31 cellular contexts compared by ENCODE assay signal in genomic region chr11:64994318-64994717, GRCh38. TPM values are rescaled to one million over a fixed set of nuclear protein-coding genes. Genes with fewer than 3 reads are reported as not detected.
"Had no signal": no experiment of that assay in that cellular context is flagged by ENCODE, and none has a peak within 500 bp of the region (broad histone marks: within the 10 kb centered on the region; RNA-seq: fewer than 3 reads in every experiment).

No MANE protein-coding gene starts in this region.

- DNase-seq: naive thymus-derived CD4-positive, alpha-beta T cell; natural killer cell; occipital lobe; ovary; psoas muscle; right cardiac atrium; right lobe of liver; stimulated activated CD4-positive, alpha-beta T cell treated with anti-CD3 and anti-CD28 coated beads, Interleukin-15, amount 100 ng/mL, for 24 hours; stimulated activated CD4-positive, alpha-beta T cell treated with anti-CD3 and anti-CD28 coated beads, Interleukin-2, amount 100 ng/mL, for 24 hours; stimulated activated CD4-positive, alpha-beta T cell treated with anti-CD3 and anti-CD28 coated beads, Interleukin-2, amount 100 ng/mL, for 48 hours; stimulated activated CD4-positive, alpha-beta T cell treated with anti-CD3 and anti-CD28 coated beads, Interleukin-4, amount 100 ng/mL, for 24 hours; stimulated activated naive CD4-positive, alpha-beta T cell; stimulated activated naive CD8-positive, alpha-beta T cell treated with anti-CD3 and anti-CD28 coated beads, Interleukin-15, amount 100 ng/mL, for 72 hours; stimulated activated naive CD8-positive, alpha-beta T cell treated with anti-CD3 and anti-CD28 coated beads, Interleukin-15, Interleukin-2, amounts not matched to agents 100 U/mL and 50 U/mL, for 24 hours; substantia nigra; testis; tibial artery; transverse colon; upper lobe of right lung; uterus had no signal

- H3K9me3 ChIP-seq: ovary, psoas muscle, right lobe of liver, suprapubic skin, testis, tibial artery, transverse colon, upper lobe of right lung, uterus had no signal

- ATAC-seq: naive thymus-derived CD4-positive, alpha-beta T cell; natural killer cell; psoas muscle; right cardiac atrium; right lobe of liver; stimulated activated effector memory CD8-positive, alpha-beta T cell treated with anti-CD3 and anti-CD28 coated beads, Interleukin-12 subunit alpha, Interleukin-12 subunit beta, amount 100 ng/mL, for 72 hours; stimulated activated naive CD8-positive, alpha-beta T cell treated with anti-CD3 and anti-CD28 coated beads, Interleukin-15, amount 100 ng/mL, for 72 hours; stimulated activated naive CD8-positive, alpha-beta T cell treated with anti-CD3 and anti-CD28 coated beads, Interleukin-15, Interleukin-2, amounts not matched to agents 100 U/mL and 50 U/mL, for 24 hours; upper lobe of right lung had no signal

- H3K27ac ChIP-seq: neural progenitor cell, ovary, parathyroid adenoma, psoas muscle, right lobe of liver, skin epidermis, suprapubic skin, testis, tibial artery, transverse colon, upper lobe of right lung, uterus had no signal

- H3K27me3 ChIP-seq: neural progenitor cell, ovary, right lobe of liver, suprapubic skin, testis, tibial artery, transverse colon, upper lobe of right lung, uterus had no signal

- H3K4me1 ChIP-seq: neural progenitor cell, parathyroid adenoma, testis, uterus had no signal

- H3K4me3 ChIP-seq: neural progenitor cell, ovary, psoas muscle, right lobe of liver, skin epidermis, smooth muscle cell, suprapubic skin, testis, tibial artery, transverse colon, upper lobe of right lung, uterus had no signal

- H3K9ac ChIP-seq: neural progenitor cell, parathyroid adenoma had no signal

- H3K36me3 ChIP-seq: neural progenitor cell, ovary, suprapubic skin, tibial artery, upper lobe of right lung, uterus had no signal

RNA-seq across cellular contexts. Expression of gene BATF2, which starts 2.5 kb away (rescaled TPM):
- total RNA-seq: occipital lobe, smooth muscle cell had no signal
- polyA plus RNA-seq: naive thymus-derived CD4-positive, alpha-beta T cell; neural cell had no signal

RNA-seq across cellular contexts. Expression of gene MAJIN, which starts 22.4 kb away (rescaled TPM):
- total RNA-seq: natural killer cell, occipital lobe, osteoblast, progenitor cell of endocrine pancreas, psoas muscle, renal cortical epithelial cell, right cardiac atrium, smooth muscle cell, suprapubic skin, transverse colon, upper lobe of right lung, urinary bladder had no signal
- polyA plus RNA-seq: neural cell, ovary, psoas muscle, right cardiac atrium, smooth muscle cell, urinary bladder had no signal
